Comparison of ENCODE assay signal across 12 cellular contexts in the genomic region with DNA sequence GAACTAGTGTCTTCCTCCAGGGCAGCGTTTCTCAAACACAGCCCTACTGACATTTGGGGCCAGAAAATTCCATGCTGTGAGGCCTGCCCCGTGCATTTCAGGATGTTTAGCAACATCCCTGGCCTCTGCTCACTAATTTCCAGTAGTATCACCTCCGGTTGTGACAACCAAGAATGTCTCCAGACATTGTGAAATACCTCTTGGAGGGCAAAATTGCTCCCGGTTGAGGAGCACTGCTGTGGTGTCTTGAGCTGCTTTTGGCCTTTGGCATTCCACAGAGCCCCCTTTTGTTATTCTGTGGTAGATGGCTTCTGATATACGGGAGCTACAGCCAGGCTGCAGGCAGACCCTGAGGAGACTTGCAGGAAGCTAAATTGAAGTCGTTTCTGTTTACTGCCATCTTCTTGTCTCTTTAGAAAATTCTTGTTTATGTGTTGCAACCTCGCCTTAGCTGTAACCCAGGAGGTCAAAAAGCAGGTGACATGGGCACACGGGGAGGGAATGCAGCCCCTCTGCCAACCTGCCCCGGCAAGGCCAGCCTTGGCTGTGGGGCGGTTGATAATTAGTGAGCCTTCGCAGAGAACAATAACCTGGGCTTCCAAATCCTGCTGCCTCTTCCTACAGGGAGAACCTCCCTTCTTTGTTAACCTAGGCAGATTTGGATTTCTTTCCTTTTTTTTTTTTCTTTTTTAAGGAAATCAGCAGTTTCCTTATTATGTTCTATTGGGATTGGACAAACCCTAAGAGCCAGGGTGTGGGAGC.
A peak's percentile ranks its signal among the peaks of the same experiment; 100 is the strongest.
DNase-seq lines count a peak whose midpoint lies in the region; ATAC-seq lines count a peak whose summit lies in the region.
"Had no signal": no experiment of that assay in that cellular context is flagged by ENCODE, and none has a peak within 500 bp of the region (broad histone marks: within the 10 kb centered on the region; RNA-seq: fewer than 3 reads in every experiment).

No MANE protein-coding gene starts in this region.

- H3K4me1 ChIP-seq in GM23248 (ENCODE audit: insufficient read depth) (peaks cover 43% of the 10 kb centered on the region), NT2/D1 (ENCODE audit: insufficient read depth, insufficient read length) (peaks cover 9% of the 10 kb centered on the region), mesodermal cell (ENCODE audit: control insufficient read depth, insufficient read depth, low read length, poor library complexity, severe bottlenecking) (peaks cover 42% of the 10 kb centered on the region)
- H3K4me1 ChIP-seq: lower lobe of right lung had no signal

- in situ Hi-C loops in GM23248 (cut with MboI), result no loop called here

- no peaks in the 10 kb centered on the region for H3K9me2 ChIP-seq in GM23248 (ENCODE audit: insufficient read depth)

- H3K27me3 ChIP-seq in GM23248 (replicated peaks; ENCODE audit: insufficient read depth) (peaks cover 4% of the 10 kb centered on the region; the same call in 1 of the 2 replicates), NT2/D1 (ENCODE audit: insufficient read depth, insufficient read length) (no peaks in the 10 kb centered on the region)

- peaks cover 39% of the 10 kb centered on the region for H3F3A ChIP-seq in GM23248 (ENCODE audit: insufficient read depth)

- no peaks in the 10 kb centered on the region for H4K20me1 ChIP-seq in GM23248 (ENCODE audit: insufficient read depth)

- 46 to 48% methylated on average over 11 of the region's 11 CpGs for WGBS in GM23248 (ENCODE audit: low coverage in 1 of 2, low lambda C conversion rate in 2 of 2, missing lambda C conversion rate in 2 of 2), 2 experiments
- WGBS in mesodermal cell (ENCODE audit: insufficient coverage in 2 of 2), 2 experiments, result 38 to 65% methylated on average over 10 to 11 of the region's 11 CpGs

- no peaks in the 10 kb centered on the region for H3K79me2 ChIP-seq in GM23248 (ENCODE audit: insufficient read depth)

- peak overlapping the region; percentile 62 for H2AFZ ChIP-seq in GM23248

- DNase-seq in GM23248, result peak; percentile 73
- DNase-seq in NT2/D1 (ENCODE audit: low read depth, low spot score), result peak; percentile 79
- DNase-seq in dermis blood vessel endothelial cell, result peak; percentile 21
- DNase-seq in activated CD4-positive, alpha-beta T cell treated with anti-CD3 and anti-CD28 coated beads, Interleukin-2, amount 50 U/mL, for 1 hour, result no peak
- no peak for DNase-seq in NCI-H2227 (lab: John Stamatoyannopoulos, UW; ENCODE audit: unreplicated experiment)
- no peak for DNase-seq in RKO (ENCODE audit: low spot score)
- DNase-seq: lower lobe of right lung, MV-4-11, NCI-H2227 treated with DMSO at 0.1 percent for 48 hours, occipital lobe had no signal

- H3K27ac ChIP-seq in GM23248, result peak overlapping the region; percentile 89
- H3K27ac ChIP-seq in mesodermal cell (ENCODE audit: low read depth, low read length, severe bottlenecking), result peak overlapping the region; percentile 68
- H3K27ac ChIP-seq: lower lobe of right lung had no signal

- H3K4me3 ChIP-seq in GM23248, result peak overlapping the region; percentile 42
- H3K4me3 ChIP-seq in NT2/D1 (ENCODE audit: insufficient read length, low read depth), result no peak overlapping the region
- no peak overlapping the region for H3K4me3 ChIP-seq in mesodermal cell (ENCODE audit: extremely low read depth, insufficient read depth, low read length, poor library complexity, severe bottlenecking)
- H3K4me3 ChIP-seq: lower lobe of right lung had no signal

- H3K36me3 ChIP-seq in GM23248 (ENCODE audit: low read depth) (no peaks in the 10 kb centered on the region), NT2/D1 (ENCODE audit: insufficient read depth, insufficient read length, low read length) (no peaks in the 10 kb centered on the region), mesodermal cell (ENCODE audit: control insufficient read depth, insufficient read depth, low read length) (no peaks in the 10 kb centered on the region)
- H3K36me3 ChIP-seq: lower lobe of right lung had no signal

- H3K9ac ChIP-seq in GM23248 (peak overlapping the region; percentile 66), NT2/D1 (ENCODE audit: insufficient read length, low read depth) (peak overlapping the region; percentile 58)

- no peak for ATAC-seq in HG03565 (IDR thresholded peaks at IDR 0.05; ENCODE audit: unreplicated experiment)
- ATAC-seq: lower lobe of right lung had no signal

- H3K9me3 ChIP-seq in GM23248 (ENCODE audit: low read depth) (no peaks in the 10 kb centered on the region), NT2/D1 (ENCODE audit: insufficient read depth, low read length) (0 out of 2 replicates have a peak, but pooled peaks cover 3% of the 10 kb centered on the region), mesodermal cell (ENCODE audit: control insufficient read depth, low read length) (no peaks in the 10 kb centered on the region)
- H3K9me3 ChIP-seq: lower lobe of right lung had no signal

- H3K4me2 ChIP-seq in GM23248 (ENCODE audit: unreplicated experiment), result peak overlapping the region; percentile 71

Comparison
In these comparisons a context has a peak if more than half of its experiments do, and no peak if none do; other contexts are left out.
1. DNase-seq: peak in GM23248 (single experiment), NT2/D1 (single experiment) and dermis blood vessel endothelial cell (single experiment); none in activated CD4-positive, alpha-beta T cell treated with anti-CD3 and anti-CD28 coated beads, Interleukin-2, amount 50 U/mL, for 1 hour (single experiment), NCI-H2227 (single experiment) and RKO (single experiment).